In the genomic region with DNA sequence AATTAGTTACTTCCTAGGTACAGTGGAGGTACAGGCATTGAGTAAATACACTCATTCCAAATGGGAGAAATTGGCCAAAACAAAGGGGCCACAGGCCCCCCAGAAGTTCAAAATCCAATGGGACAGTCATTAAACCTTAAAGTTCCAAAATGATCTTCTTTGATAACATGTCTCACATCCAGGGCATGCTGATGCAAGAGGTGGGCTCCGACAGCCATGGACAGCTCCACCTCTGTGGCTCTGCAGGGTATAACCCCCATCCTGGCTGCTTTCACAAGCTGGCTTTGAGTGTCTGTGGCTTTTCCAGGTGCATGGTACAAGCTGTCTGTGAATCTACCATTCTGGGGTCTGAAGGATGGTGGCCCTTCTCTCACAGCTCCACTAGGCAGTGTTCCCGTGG, we compare ENCODE assay signal across 6 cellular contexts.
"Had no signal": no experiment of that assay in that cellular context is flagged by ENCODE, and none has a peak within 500 bp of the region (broad histone marks: within the 10 kb centered on the region; RNA-seq: fewer than 3 reads in every experiment).

No MANE protein-coding gene starts in this region.

- H3K27ac Mint-ChIP-seq: IgD-negative memory B cell had no signal

- DNase-seq: IMR-90, KBM-7 had no signal

- H3K27me3 Mint-ChIP-seq: IgD-negative memory B cell had no signal

- H3K4me3 ChIP-seq: K562 had no signal

- ATAC-seq: HepG2, K562 had no signal

- H3K27ac ChIP-seq: HL-60 had no signal

- H3K4me3 Mint-ChIP-seq: IgD-negative memory B cell had no signal
